23 cellular contexts compared by ENCODE assay signal in genomic region chr5:140018096-140018481, GRCh38. TPM values are rescaled to one million over a fixed set of nuclear protein-coding genes. Genes with fewer than 3 reads are reported as not detected.
DNase-seq lines count a peak whose midpoint lies in the region; ATAC-seq, FAIRE-seq and TF ChIP-seq lines count a peak whose summit lies in the region.
"Had no signal": no experiment of that assay in that cellular context is flagged by ENCODE, and none has a peak within 500 bp of the region (broad histone marks: within the 10 kb centered on the region; RNA-seq: fewer than 3 reads in every experiment).

No MANE protein-coding gene starts in this region.

- H3K4me1 ChIP-seq in K562 (replicated peaks in 1 of 2; ENCODE audit: control insufficient read depth in 2 of 2, insufficient read depth in 2 of 2, low read length in 2 of 2): no peaks in the 10 kb centered on the region
- peaks cover 0 to 54% (median 46%) of the 10 kb centered on the region in 4 donors for H3K4me1 ChIP-seq in sigmoid colon

- no peaks in the 10 kb centered on the region for H3K9me3 ChIP-seq in K562 (replicated peaks; ENCODE audit: control insufficient read depth, insufficient read depth, low read depth, low read length)
- H3K9me3 ChIP-seq in sigmoid colon: no peaks in the 10 kb centered on the region

- ATAC-seq in K562 (no peak), left cardiac atrium (peak; percentile 36 to 59)

- CTCF ChIA-PET in K562 (lab: Yijun Ruan, JAX; ENCODE audit: low intra/inter-chr PET ratio): no interaction called here

- peaks cover 11 to 29% of the 10 kb centered on the region in 2 experiments; a peak in 4 of 5 replicates for H3K27me3 ChIP-seq in K562 (ENCODE audit: control insufficient read depth in 2 of 2, insufficient read depth in 2 of 2, low read length in 2 of 2)
- H3K27me3 ChIP-seq in sigmoid colon: no peaks in the 10 kb centered on the region

- H3K36me3 ChIP-seq in K562 (ENCODE audit: control insufficient read depth, insufficient read depth, low read length) (no peaks in the 10 kb centered on the region), sigmoid colon (no peaks in the 10 kb centered on the region)

- FAIRE-seq in K562 (lab: Jason Lieb, UNC): no peak
- FAIRE-seq: G401.6, GM18507, H1 had no signal

- no peak overlapping the region for H3K4me3 ChIP-seq in K562
- H3K4me3 ChIP-seq in sigmoid colon: no peak overlapping the region

- TF ChIP-seq POLR2A in K562 (conservative IDR thresholded peaks at IDR 0.05) (no peak), sigmoid colon (IDR thresholded peaks at IDR 0.05) (no peak)

- H2AFZ ChIP-seq in K562 (ENCODE audit: low read depth, low read length): no peak overlapping the region

- no peak for TF ChIP-seq RAD21 in K562 (CRISPR knock-in tag; conservative IDR thresholded peaks at IDR 0.05 in 1 of 2, IDR thresholded peaks at IDR 0.05 in 1 of 2)

- TF ChIP-seq EP300 in K562 (IDR thresholded peaks at IDR 0.05; ENCODE audit: low read length) (no peak), sigmoid colon (IDR thresholded peaks at IDR 0.05) (no peak)

- no peak overlapping the region for H3K9ac ChIP-seq in K562 (ENCODE audit: insufficient read depth in 1 of 2, low read depth in 2 of 2, low read length in 2 of 2)

- no TSS peak for BruUV-seq in K562 (replicated peaks; lab: Mats Ljungman, UMichigan)

- no peak overlapping the region for H3K27ac ChIP-seq in K562 (ENCODE audit: extremely low read depth, low read depth, low read length)
- peak overlapping the region in 3 of 4 donors; percentile 32 to 76 (median 68) for H3K27ac ChIP-seq in sigmoid colon

- under 1% methylated on average over 8 of the region's 8 CpGs for WGBS in K562 (ENCODE audit: insufficient coverage, low coverage, missing lambda C conversion rate)
- WGBS in sigmoid colon, 2 donors: 86 to 90% methylated on average over 8 of the region's 8 CpGs

- in situ Hi-C loops in G401 (cut with HindIII; ENCODE audit: low sequenced_read_pairs) (no loop called here), K562 (cut with MboI) (no loop called here)

- DNase-seq in G401 (ENCODE audit: low spot score) (peak; percentile 64), K562 (ENCODE audit: extremely low read depth in 1 of 4, low spot score in 3 of 4) (no peak), left cardiac atrium (no peak), sigmoid colon (no peak), NCI-H2227 (lab: John Stamatoyannopoulos, UW; ENCODE audit: unreplicated experiment) (no peak), T-helper 2 cell (no peak)
- no peak for DNase-seq in stimulated activated CD4-positive, alpha-beta T cell treated with anti-CD3 and anti-CD28 coated beads, Interleukin-15, amount 100 ng/mL, for 24 hours
- DNase-seq: AML-193; Calu3; CD8-positive, alpha-beta memory T cell; DMS153; IMR-90; MV-4-11; NCI-H1105 treated with DMSO at 0.1 percent for 48 hours; NCI-H2029 treated with DMSO at 0.1 percent for 48 hours; NCI-H345; NCI-H524 treated with DMSO at 0.1 percent for 48 hours; NCI-H82; OCI-M1; SHP77 had no signal

- POLR2A ChIA-PET in K562 (lab: Yijun Ruan, JAX): no interaction called here

- intact Hi-C loops in K562 (cut with micrococcal nuclease): no loop called here
- intact Hi-C loops in left cardiac atrium (cut with DNase I): no loop called here
- intact Hi-C loops in sigmoid colon (cut with DNase I): no loop called here

- no peaks in the 10 kb centered on the region for H3K79me2 ChIP-seq in K562 (ENCODE audit: control insufficient read depth, insufficient read depth, low read length)

- no peaks in the 10 kb centered on the region for H3K9me1 ChIP-seq in K562 (ENCODE audit: control insufficient read depth, insufficient read depth, low read length)

- TF ChIP-seq CTCF in K562 (IDR thresholded peaks at IDR 0.05 in 2 of 3, conservative IDR thresholded peaks at IDR 0.05 in 1 of 3; ENCODE audit: insufficient read depth in 2 of 3, low read depth in 1 of 3, low read length in 3 of 3): no peak
- TF ChIP-seq CTCF in sigmoid colon (IDR thresholded peaks at IDR 0.05): no peak

- no peaks in the 10 kb centered on the region for H4K20me1 ChIP-seq in K562 (replicated peaks; ENCODE audit: control insufficient read depth, insufficient read depth, low read length)

- no peak overlapping the region for H3K4me2 ChIP-seq in K562 (ENCODE audit: insufficient read depth, low read length)

TF ChIP-seq in K562, 482 proteins besides CTCF, POLR2A, EP300 and RAD21:
- TF ChIP-seq ZNF431 (CRISPR knock-in tag; IDR thresholded peaks at IDR 0.05) (no peak), MEF2A (IDR thresholded peaks at IDR 0.05; ENCODE audit: control insufficient read depth, low read depth, low read length) (no peak), RNF2 (IDR thresholded peaks at IDR 0.05) (no peak), CBFA2T3 (IDR thresholded peaks at IDR 0.05) (no peak), TFE3 (CRISPR knock-in tag; IDR thresholded peaks at IDR 0.05) (peak; percentile 38; the same call in 1 of the 2 replicates), CLOCK (CRISPR knock-in tag; IDR thresholded peaks at IDR 0.05; ENCODE audit: borderline replicate concordance) (no peak), NFE2 (IDR thresholded peaks at IDR 0.05; ENCODE audit: low read depth) (no peak), NR2C1 (IDR thresholded peaks at IDR 0.05) (no peak), NR2C1 (tag; IDR thresholded peaks at IDR 0.05) (no peak)
TF ChIP-seq in K562: peak in this region for 1.

RNA-seq across cellular contexts. Expression of gene NRG2, which starts 25.0 kb away (rescaled TPM):
- 1.5 and 2.0 TPM in 2 replicates for total RNA-seq in G401 (2014; rRNA removed; shearing (Covaris generic))
- not detected in 2 replicates for total RNA-seq in K562 (2011; cell fraction: chromatin; rRNA removed; ENCODE audit: low replicate concordance)
- total RNA-seq in K562 (2011; cell fraction: nucleolus; rRNA removed): not detected in 2 replicates
- not detected in 2 replicates for total RNA-seq in K562 (2011; cell fraction: nucleoplasm; rRNA removed)
- total RNA-seq in K562 (2014; rRNA removed): not detected in 2 replicates
- not detected in 2 replicates for total RNA-seq in K562 (2014; rRNA removed; fragmentation: Illumina TruSeq; extraction: Trizol)
- not detected in 2 replicates for total RNA-seq in K562 (2015; rRNA removed; fragmentation: Illumina TruSeq; extraction: Trizol)
- total RNA-seq in K562 (2021): 0.07 TPM in 1 of 2 replicates, not detected in the other
- not detected in 2 replicates for polyA plus RNA-seq in K562 (2011; rRNA removed)
- polyA plus RNA-seq in K562 (2011; cell fraction: cytosol; rRNA removed): 0.09 and 0.13 TPM in 2 replicates
- polyA plus RNA-seq in K562 (2011; cell fraction: nucleus; rRNA removed): not detected in 2 replicates
- 0.10 and 0.29 TPM in 2 replicates for polyA plus RNA-seq in K562 (2012)
- polyA plus RNA-seq in K562 (2014; fragmentation: Illumina TruSeq; extraction: Trizol): not detected in 2 replicates
- polyA plus RNA-seq in K562 (2014; fragmentation: Nextera tagmentation; extraction: Ambion mirVana): not detected
- polyA plus RNA-seq in K562 (2014; rRNA removed): not detected in 2 replicates
- polyA minus RNA-seq in K562 (2011; rRNA and poly(A)+ RNA removed): not detected in 2 replicates
- not detected in 2 replicates for polyA minus RNA-seq in K562 (2011; cell fraction: cytosol; rRNA and poly(A)+ RNA removed)
- polyA minus RNA-seq in K562 (2011; cell fraction: nucleus; rRNA and poly(A)+ RNA removed): not detected in 2 replicates
- 1 to 10 TPM; 1.1 to 1.3 TPM for total RNA-seq in left cardiac atrium
- total RNA-seq in sigmoid colon: 10 to 100 TPM in 1 of 4 donors, 1 to 10 TPM in 3; 3.4 to 11.9 (median 5.6) TPM
- polyA plus RNA-seq in sigmoid colon: under 1 TPM in 1 of 3 donors, not detected in 2; 0.80 TPM
- polyA plus RNA-seq: CD8-positive, alpha-beta memory T cell; IMR-90 had no signal
